In genomic region chr4:872241-872981, GRCh38 we compare ENCODE assay signal across 23 cellular contexts. TPM values are rescaled to one million over a fixed set of nuclear protein-coding genes. Genes with fewer than 3 reads are reported as not detected.
DNase-seq lines count a peak whose midpoint lies in the region; ATAC-seq, FAIRE-seq and TF ChIP-seq lines count a peak whose summit lies in the region.
"Had no signal": no experiment of that assay in that cellular context is flagged by ENCODE, and none has a peak within 500 bp of the region (broad histone marks: within the 10 kb centered on the region; RNA-seq: fewer than 3 reads in every experiment).

No MANE protein-coding gene starts in this region.

- no peak for TF ChIP-seq POLR2A in K562 (conservative IDR thresholded peaks at IDR 0.05)
- TF ChIP-seq POLR2A in gastrocnemius medialis (IDR thresholded peaks at IDR 0.05): no peak
- no peak for TF ChIP-seq POLR2A in GM12892 (IDR thresholded peaks at IDR 0.05; ENCODE audit: low read depth, low read length)

- no peaks in the 10 kb centered on the region for H3K9me1 ChIP-seq in K562 (ENCODE audit: control insufficient read depth, insufficient read depth, low read length)

- intact Hi-C loops in K562 (cut with micrococcal nuclease) (no loop called here), gastrocnemius medialis (cut with DNase I; ENCODE audit: low total_unique reads) (no loop called here)

- BruUV-seq in K562 (replicated peaks; lab: Mats Ljungman, UMichigan): no TSS peak

- no peaks in the 10 kb centered on the region for H4K20me1 ChIP-seq in K562 (replicated peaks; ENCODE audit: control insufficient read depth, insufficient read depth, low read length)

- POLR2A ChIA-PET in K562 (lab: Yijun Ruan, JAX): no interaction called here

- no peak for DNase-seq in activated CD8-positive, alpha-beta memory T cell treated with anti-CD3 and anti-CD28 coated beads, Interleukin-2, amount 10 ng/mL, durations not matched to agents 7 days and 5 days
- DNase-seq in activated CD8-positive, alpha-beta memory T cell treated with anti-CD3 and anti-CD28 coated beads for 24 hours: no peak
- DNase-seq in K562 (ENCODE audit: extremely low read depth in 1 of 4, low spot score in 3 of 4) (no peak), midbrain (lab: John Stamatoyannopoulos, UW) (peak; percentile 6), gastrocnemius medialis (peak in 1 of 2 donors; percentile 40), GM12892 (ENCODE audit: insufficient read length) (no peak), D341Med (ENCODE audit: low spot score) (no peak)
- DNase-seq in activated naive CD4-positive, alpha-beta T cell treated with anti-CD3 and anti-CD28 coated beads, Interleukin-2, amount 50 U/mL, for 16 hours: no peak
- DNase-seq: ACHN, DMS153, GDM1, MG63, NCI-H1417, NCI-H1694 treated with DMSO at 0.1 percent for 48 hours, NCI-H446, NCI-H526, Peyer's patch had no signal

- no peak overlapping the region for H3K4me2 ChIP-seq in K562 (ENCODE audit: insufficient read depth, low read length)
- H3K4me2 ChIP-seq: BLaER1 treated with 17β-estradiol and CSF1 and Interleukin-3, amounts not matched to agents 10 nM and 100 nM had no signal

- in situ Hi-C loops in K562 (cut with MboI): no loop called here
- in situ Hi-C loops in gastrocnemius medialis (cut with MboI; ENCODE audit: low sequenced_read_pairs in 4 of 4): no loop called here

- peaks cover 46% of the 10 kb centered on the region for H3K36me3 Mint-ChIP-seq in activated CD8-positive, alpha-beta memory T cell treated with anti-CD3 and anti-CD28 coated beads, Interleukin-2, amount 10 ng/mL, durations not matched to agents 7 days and 5 days

- no peak overlapping the region for H3K9ac ChIP-seq in K562 (ENCODE audit: insufficient read depth in 1 of 2, low read depth in 2 of 2, low read length in 2 of 2)
- H3K9ac ChIP-seq: BLaER1 treated with 17β-estradiol and CSF1 and Interleukin-3, amounts not matched to agents 10 nM and 100 nM had no signal

- H3K36me3 ChIP-seq in K562 (ENCODE audit: control insufficient read depth, insufficient read depth, low read length) (peaks cover 90% of the 10 kb centered on the region; the same call in 2 of the 3 replicates), gastrocnemius medialis (peaks cover 3 to 78% of the 10 kb centered on the region in 2 donors)
- H3K36me3 ChIP-seq: MG63 had no signal

- H3K4me3 Mint-ChIP-seq in activated CD8-positive, alpha-beta memory T cell treated with anti-CD3 and anti-CD28 coated beads, Interleukin-2, amount 10 ng/mL, durations not matched to agents 7 days and 5 days: no peak overlapping the region
- H3K4me3 Mint-ChIP-seq: CD8-positive, alpha-beta T cell had no signal

- ATAC-seq in activated CD8-positive, alpha-beta memory T cell treated with anti-CD3 and anti-CD28 coated beads, Interleukin-2, amount 10 ng/mL, durations not matched to agents 7 days and 5 days: peak; percentile 6
- ATAC-seq in K562 (no peak), gastrocnemius medialis (peak; percentile 35 to 40)
- ATAC-seq: CD8-positive, alpha-beta T cell had no signal

- no peak overlapping the region for H2AFZ ChIP-seq in K562 (ENCODE audit: low read depth, low read length)

- H3K27ac ChIP-seq in K562 (ENCODE audit: extremely low read depth, low read depth, low read length) (no peak overlapping the region), gastrocnemius medialis (peak overlapping the region in 2 of 4 donors; percentile 9 to 28)
- H3K27ac ChIP-seq: 22Rv1; BLaER1 treated with 17β-estradiol and CSF1 and Interleukin-3, amounts not matched to agents 10 nM and 100 nM; Peyer's patch had no signal

- no peaks in the 10 kb centered on the region for H3K4me1 Mint-ChIP-seq in activated CD8-positive, alpha-beta memory T cell treated with anti-CD3 and anti-CD28 coated beads, Interleukin-2, amount 10 ng/mL, durations not matched to agents 7 days and 5 days

- H3K9me3 ChIP-seq in K562 (replicated peaks; ENCODE audit: control insufficient read depth, insufficient read depth, low read depth, low read length) (peaks cover 4% of the 10 kb centered on the region; the same call in 1 of the 2 replicates), gastrocnemius medialis (no peaks in the 10 kb centered on the region)
- H3K9me3 ChIP-seq: MG63, Peyer's patch had no signal

- H3K9me3 Mint-ChIP-seq in activated CD8-positive, alpha-beta memory T cell treated with anti-CD3 and anti-CD28 coated beads, Interleukin-2, amount 10 ng/mL, durations not matched to agents 7 days and 5 days (ENCODE audit: low read depth): peaks cover 3% of the 10 kb centered on the region
- H3K9me3 Mint-ChIP-seq: CD8-positive, alpha-beta T cell had no signal

- H3K4me1 ChIP-seq in K562 (replicated peaks in 1 of 2; ENCODE audit: control insufficient read depth in 2 of 2, insufficient read depth in 2 of 2, low read length in 2 of 2): peaks cover 0 to 16% of the 10 kb centered on the region in 2 experiments; a peak in 1 of 5 replicates
- H3K4me1 ChIP-seq in gastrocnemius medialis: no peaks in the 10 kb centered on the region
- H3K4me1 ChIP-seq: Peyer's patch had no signal

- H3K27ac Mint-ChIP-seq in activated CD8-positive, alpha-beta memory T cell treated with anti-CD3 and anti-CD28 coated beads, Interleukin-2, amount 10 ng/mL, durations not matched to agents 7 days and 5 days: no peak overlapping the region
- H3K27ac Mint-ChIP-seq: CD8-positive, alpha-beta T cell had no signal

- TF ChIP-seq EP300 in K562 (IDR thresholded peaks at IDR 0.05; ENCODE audit: low read length): no peak

- no peaks in the 10 kb centered on the region for H3K27me3 ChIP-seq in K562 (ENCODE audit: control insufficient read depth in 2 of 2, insufficient read depth in 2 of 2, low read length in 2 of 2)
- no peaks in the 10 kb centered on the region for H3K27me3 ChIP-seq in gastrocnemius medialis
- H3K27me3 ChIP-seq: BLaER1 treated with 17β-estradiol and CSF1 and Interleukin-3, amounts not matched to agents 10 nM and 100 nM; MG63; Peyer's patch had no signal

- no peak overlapping the region for H3K4me3 ChIP-seq in K562
- no peak overlapping the region for H3K4me3 ChIP-seq in gastrocnemius medialis
- H3K4me3 ChIP-seq: BLaER1 treated with 17β-estradiol and CSF1 and Interleukin-3, amounts not matched to agents 10 nM and 100 nM; MG63; Peyer's patch had no signal

- no peak for TF ChIP-seq CTCF in K562 (IDR thresholded peaks at IDR 0.05 in 2 of 3, conservative IDR thresholded peaks at IDR 0.05 in 1 of 3; ENCODE audit: insufficient read depth in 2 of 3, low read depth in 1 of 3, low read length in 3 of 3)
- TF ChIP-seq CTCF in gastrocnemius medialis (IDR thresholded peaks at IDR 0.05 in 4 of 5, conservative IDR thresholded peaks at IDR 0.05 in 1 of 5): no peak

- FAIRE-seq in K562 (lab: Jason Lieb, UNC): no peak
- FAIRE-seq in GM12892 (lab: Jason Lieb, UNC): no peak
- FAIRE-seq: H54 had no signal

- no peak for TF ChIP-seq RAD21 in K562 (CRISPR knock-in tag; conservative IDR thresholded peaks at IDR 0.05 in 1 of 2, IDR thresholded peaks at IDR 0.05 in 1 of 2)

- CTCF ChIA-PET in activated CD8-positive, alpha-beta memory T cell treated with anti-CD3 and anti-CD28 coated beads, Interleukin-2, amount 10 ng/mL, durations not matched to agents 7 days and 5 days (lab: Charles Lee): no interaction called here
- CTCF ChIA-PET in K562 (lab: Yijun Ruan, JAX; ENCODE audit: low intra/inter-chr PET ratio): no interaction called here

- no peaks in the 10 kb centered on the region for H3K27me3 Mint-ChIP-seq in activated CD8-positive, alpha-beta memory T cell treated with anti-CD3 and anti-CD28 coated beads, Interleukin-2, amount 10 ng/mL, durations not matched to agents 7 days and 5 days

- H3K79me2 ChIP-seq in K562 (ENCODE audit: control insufficient read depth, insufficient read depth, low read length): no peaks in the 10 kb centered on the region

- WGBS in K562 (ENCODE audit: insufficient coverage, low coverage, missing lambda C conversion rate): 98% methylated on average over 21 of the region's 43 CpGs

RNA-seq across cellular contexts. Expression of gene CPLX1, which starts 46.5 kb away (rescaled TPM):
- 1 to 10 TPM in 1 of 2 experiments, under 1 TPM in 1; 0.14 to 1.3 TPM for total RNA-seq in activated CD8-positive, alpha-beta memory T cell treated with anti-CD3 and anti-CD28 coated beads, Interleukin-2, amount 10 ng/mL, durations not matched to agents 7 days and 5 days
- total RNA-seq in K562 (2011; cell fraction: chromatin; rRNA removed; ENCODE audit: low replicate concordance): 1.1 and 1.5 TPM in 2 replicates
- total RNA-seq in K562 (2011; cell fraction: nucleolus; rRNA removed): 0.92 and 1.3 TPM in 2 replicates
- total RNA-seq in K562 (2011; cell fraction: nucleoplasm; rRNA removed): 0.61 and 0.73 TPM in 2 replicates
- 0.61 and 1.00 TPM in 2 replicates for total RNA-seq in K562 (2014; rRNA removed)
- not detected in 2 replicates for total RNA-seq in K562 (2014; rRNA removed; fragmentation: Illumina TruSeq; extraction: Trizol)
- total RNA-seq in K562 (2015; rRNA removed; fragmentation: Illumina TruSeq; extraction: Trizol): 0.07 and 0.23 TPM in 2 replicates
- 2.1 and 3.3 TPM in 2 replicates for total RNA-seq in K562 (2021)
- 0.17 and 0.23 TPM in 2 replicates for polyA plus RNA-seq in K562 (2011; rRNA removed)
- 0.04 and 0.33 TPM in 2 replicates for polyA plus RNA-seq in K562 (2011; cell fraction: cytosol; rRNA removed)
- 1.2 and 4.9 TPM in 2 replicates for polyA plus RNA-seq in K562 (2011; cell fraction: nucleus; rRNA removed)
- 0.50 and 1.6 TPM in 2 replicates for polyA plus RNA-seq in K562 (2012)
- 0.12 and 0.21 TPM in 2 replicates for polyA plus RNA-seq in K562 (2014; fragmentation: Illumina TruSeq; extraction: Trizol)
- under 1 TPM in 1 of 2 experiments, not detected in 1; 0.03 TPM for polyA plus RNA-seq in K562 (2014; fragmentation: Nextera tagmentation; extraction: Ambion mirVana)
- polyA plus RNA-seq in K562 (2014; rRNA removed): 0.55 and 1.3 TPM in 2 replicates
- 0.18 TPM in 1 of 2 replicates, not detected in the other for polyA minus RNA-seq in K562 (2011; rRNA and poly(A)+ RNA removed)
- 2.2 TPM in 1 of 2 replicates, not detected in the other for polyA minus RNA-seq in K562 (2011; cell fraction: cytosol; rRNA and poly(A)+ RNA removed)
- 0.27 TPM in 1 of 2 replicates, not detected in the other for polyA minus RNA-seq in K562 (2011; cell fraction: nucleus; rRNA and poly(A)+ RNA removed)
- total RNA-seq in gastrocnemius medialis: 1 to 10 TPM in 1 of 4 donors, under 1 TPM in 1, not detected in 2; 0.91 to 1.0 TPM
- polyA plus RNA-seq in GM12892 (2012; ENCODE audit: missing spikeins): not detected
- total RNA-seq: Daoy, LHCN-M2 had no signal

RNA-seq across cellular contexts. Expression of gene GAK, which starts 59.7 kb away (rescaled TPM):
- total RNA-seq in activated CD8-positive, alpha-beta memory T cell treated with anti-CD3 and anti-CD28 coated beads, Interleukin-2, amount 10 ng/mL, durations not matched to agents 7 days and 5 days: 100 to 1,000 TPM; 152 to 176 TPM
- total RNA-seq in K562 (2011; cell fraction: chromatin; rRNA removed; ENCODE audit: low replicate concordance): 336 and 571 TPM in 2 replicates
- total RNA-seq in K562 (2011; cell fraction: nucleolus; rRNA removed): 202 and 228 TPM in 2 replicates
- 235 and 247 TPM in 2 replicates for total RNA-seq in K562 (2011; cell fraction: nucleoplasm; rRNA removed)
- total RNA-seq in K562 (2014; rRNA removed) (102 and 105 TPM in 2 replicates), K562 (2014; rRNA removed; fragmentation: Illumina TruSeq; extraction: Trizol) (10.4 and 12.6 TPM in 2 replicates), K562 (2015; rRNA removed; fragmentation: Illumina TruSeq; extraction: Trizol) (28.4 and 35.4 TPM in 2 replicates), K562 (2021) (94.1 and 101 TPM in 2 replicates), gastrocnemius medialis (10 to 100 TPM; 34.9 to 48.3 (median 44.5) TPM)
- polyA plus RNA-seq in K562 (2011; rRNA removed) (14.9 and 22.4 TPM in 2 replicates), K562 (2014; fragmentation: Illumina TruSeq; extraction: Trizol) (16.2 and 38.2 TPM in 2 replicates), K562 (2014; fragmentation: Nextera tagmentation; extraction: Ambion mirVana) (1 to 10 TPM; 1.3 to 2.1 TPM), K562 (2014; rRNA removed) (51.9 and 83.2 TPM in 2 replicates)
- polyA plus RNA-seq in K562 (2011; cell fraction: cytosol; rRNA removed): 17.2 and 40.3 TPM in 2 replicates
- 79.9 and 106 TPM in 2 replicates for polyA plus RNA-seq in K562 (2011; cell fraction: nucleus; rRNA removed)
- 48.5 and 55.0 TPM in 2 replicates for polyA plus RNA-seq in K562 (2012)
- 51.4 and 78.3 TPM in 2 replicates for polyA minus RNA-seq in K562 (2011; rRNA and poly(A)+ RNA removed)
- polyA minus RNA-seq in K562 (2011; cell fraction: cytosol; rRNA and poly(A)+ RNA removed): 37.3 and 39.5 TPM in 2 replicates
- polyA minus RNA-seq in K562 (2011; cell fraction: nucleus; rRNA and poly(A)+ RNA removed): 43.2 and 50.9 TPM in 2 replicates
- polyA plus RNA-seq in GM12892 (2012; ENCODE audit: missing spikeins): 35.2 TPM

RNA-seq across cellular contexts. Expression of gene TMEM175, which starts 59.8 kb away (rescaled TPM):
- 10 to 100 TPM; 23.4 to 37.2 TPM for total RNA-seq in activated CD8-positive, alpha-beta memory T cell treated with anti-CD3 and anti-CD28 coated beads, Interleukin-2, amount 10 ng/mL, durations not matched to agents 7 days and 5 days
- total RNA-seq in K562 (2011; cell fraction: chromatin; rRNA removed; ENCODE audit: low replicate concordance): 55.5 and 132 TPM in 2 replicates
- total RNA-seq in K562 (2011; cell fraction: nucleolus; rRNA removed): 80.9 and 84.2 TPM in 2 replicates
- 71.0 and 82.0 TPM in 2 replicates for total RNA-seq in K562 (2011; cell fraction: nucleoplasm; rRNA removed)
- 14.9 and 17.7 TPM in 2 replicates for total RNA-seq in K562 (2014; rRNA removed)
- 2.4 and 3.7 TPM in 2 replicates for total RNA-seq in K562 (2014; rRNA removed; fragmentation: Illumina TruSeq; extraction: Trizol)
- 9.4 and 9.5 TPM in 2 replicates for total RNA-seq in K562 (2015; rRNA removed; fragmentation: Illumina TruSeq; extraction: Trizol)
- total RNA-seq in K562 (2021): 13.8 and 16.9 TPM in 2 replicates
- polyA plus RNA-seq in K562 (2011; rRNA removed): 11.4 and 28.9 TPM in 2 replicates
- polyA plus RNA-seq in K562 (2011; cell fraction: cytosol; rRNA removed): 31.2 and 37.1 TPM in 2 replicates
- 373 and 570 TPM in 2 replicates for polyA plus RNA-seq in K562 (2011; cell fraction: nucleus; rRNA removed)
- polyA plus RNA-seq in K562 (2012): 18.3 and 42.2 TPM in 2 replicates
- 8.5 and 21.5 TPM in 2 replicates for polyA plus RNA-seq in K562 (2014; fragmentation: Illumina TruSeq; extraction: Trizol)
- under 1 TPM; 0.13 to 0.18 TPM for polyA plus RNA-seq in K562 (2014; fragmentation: Nextera tagmentation; extraction: Ambion mirVana)
- 22.5 and 30.9 TPM in 2 replicates for polyA plus RNA-seq in K562 (2014; rRNA removed)
- polyA minus RNA-seq in K562 (2011; rRNA and poly(A)+ RNA removed): 7.2 and 7.6 TPM in 2 replicates
- 8.2 and 14.5 TPM in 2 replicates for polyA minus RNA-seq in K562 (2011; cell fraction: cytosol; rRNA and poly(A)+ RNA removed)
- polyA minus RNA-seq in K562 (2011; cell fraction: nucleus; rRNA and poly(A)+ RNA removed): 27.3 and 30.2 TPM in 2 replicates
- 10 to 100 TPM; 15.3 to 29.6 (median 20.8) TPM for total RNA-seq in gastrocnemius medialis
- polyA plus RNA-seq in GM12892 (2012; ENCODE audit: missing spikeins): 12.8 TPM
